In the genomic region with DNA sequence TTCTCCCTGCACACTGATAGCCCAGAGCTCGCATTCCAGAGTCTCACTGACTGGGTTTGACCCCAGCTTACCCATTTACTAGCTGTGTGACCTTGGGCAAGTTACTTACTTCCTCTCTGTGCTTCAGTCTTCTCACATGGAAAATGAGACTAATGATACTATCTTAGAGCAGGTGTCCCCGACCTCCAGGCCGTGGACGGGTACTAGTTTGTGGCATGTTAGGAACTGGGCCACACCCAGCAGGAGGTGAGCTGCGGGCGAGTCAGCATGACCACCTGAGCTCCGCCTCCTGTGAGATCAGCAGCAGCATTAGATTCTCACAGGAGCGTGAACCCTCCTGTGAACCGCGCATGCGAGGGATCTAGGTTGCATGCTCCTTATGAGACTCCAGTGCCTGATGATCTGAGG, we compare ENCODE assay signal across 1 cellular context.
TF ChIP-seq lines count a peak whose summit lies in the region.

No MANE protein-coding gene starts in this region.

TF ChIP-seq in K562, 482 proteins besides CTCF, POLR2A, EP300 and RAD21 (continued from another document):
- TF ChIP-seq MEIS2 (IDR thresholded peaks at IDR 0.05; ENCODE audit: partially characterized antibody), result no peak
- 0 out of 2 replicates have a peak, but pooled peaks have one; percentile 40 for TF ChIP-seq SPI1 (IDR thresholded peaks at IDR 0.05; ENCODE audit: borderline replicate concordance, low read depth, low read length)
- no peak for TF ChIP-seq NR4A1 (CRISPR knock-in tag; IDR thresholded peaks at IDR 0.05)
- TF ChIP-seq NR4A1 (tag; IDR thresholded peaks at IDR 0.05), result no peak
- TF ChIP-seq FOSL1 (tag; conservative IDR thresholded peaks at IDR 0.05), result no peak
- no peak for TF ChIP-seq ZNF764 (CRISPR knock-in tag; IDR thresholded peaks at IDR 0.05; ENCODE audit: low read depth)
- TF ChIP-seq DIDO1 (tag; IDR thresholded peaks at IDR 0.05; ENCODE audit: low read depth), result no peak
- no peak for TF ChIP-seq TBL1XR1 (IDR thresholded peaks at IDR 0.05; ENCODE audit: low read length in 2 of 2)
- TF ChIP-seq ETV5 (CRISPR knock-in tag; IDR thresholded peaks at IDR 0.05; ENCODE audit: low read depth), result no peak
- no peak for TF ChIP-seq NCOA1 (IDR thresholded peaks at IDR 0.05; ENCODE audit: low read depth)
- TF ChIP-seq ESRRA (IDR thresholded peaks at IDR 0.05; ENCODE audit: borderline replicate concordance, low read depth), result peak; percentile 75
- TF ChIP-seq, protein P1, sequence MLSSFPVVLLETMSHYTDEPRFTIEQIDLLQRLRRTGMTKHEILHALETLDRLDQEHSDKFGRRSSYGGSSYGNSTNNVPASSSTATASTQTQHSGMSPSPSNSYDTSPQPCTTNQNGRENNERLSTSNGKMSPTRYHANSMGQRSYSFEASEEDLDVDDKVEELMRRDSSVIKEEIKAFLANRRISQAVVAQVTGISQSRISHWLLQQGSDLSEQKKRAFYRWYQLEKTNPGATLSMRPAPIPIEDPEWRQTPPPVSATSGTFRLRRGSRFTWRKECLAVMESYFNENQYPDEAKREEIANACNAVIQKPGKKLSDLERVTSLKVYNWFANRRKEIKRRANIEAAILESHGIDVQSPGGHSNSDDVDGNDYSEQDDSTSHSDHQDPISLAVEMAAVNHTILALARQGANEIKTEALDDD (IDR thresholded peaks at IDR 0.05), result peak; percentile 90
- peak; percentile 73 to 79 for TF ChIP-seq NRF1 (conservative IDR thresholded peaks at IDR 0.05 in 1 of 2, IDR thresholded peaks at IDR 0.05 in 1 of 2)
- TF ChIP-seq, protein P2, sequence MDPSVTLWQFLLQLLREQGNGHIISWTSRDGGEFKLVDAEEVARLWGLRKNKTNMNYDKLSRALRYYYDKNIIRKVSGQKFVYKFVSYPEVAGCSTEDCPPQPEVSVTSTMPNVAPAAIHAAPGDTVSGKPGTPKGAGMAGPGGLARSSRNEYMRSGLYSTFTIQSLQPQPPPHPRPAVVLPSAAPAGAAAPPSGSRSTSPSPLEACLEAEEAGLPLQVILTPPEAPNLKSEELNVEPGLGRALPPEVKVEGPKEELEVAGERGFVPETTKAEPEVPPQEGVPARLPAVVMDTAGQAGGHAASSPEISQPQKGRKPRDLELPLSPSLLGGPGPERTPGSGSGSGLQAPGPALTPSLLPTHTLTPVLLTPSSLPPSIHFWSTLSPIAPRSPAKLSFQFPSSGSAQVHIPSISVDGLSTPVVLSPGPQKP (CRISPR knock-in tag; IDR thresholded peaks at IDR 0.05), result no peak
- no peak for TF ChIP-seq ZNF668 (CRISPR knock-in tag; IDR thresholded peaks at IDR 0.05)
- TF ChIP-seq NR2F6 (CRISPR knock-in tag; IDR thresholded peaks at IDR 0.05), result no peak
- no peak for TF ChIP-seq ZNF696 (CRISPR knock-in tag; conservative IDR thresholded peaks at IDR 0.05)
- TF ChIP-seq NFXL1 (CRISPR knock-in tag; IDR thresholded peaks at IDR 0.05), result no peak
